In the genomic region with DNA sequence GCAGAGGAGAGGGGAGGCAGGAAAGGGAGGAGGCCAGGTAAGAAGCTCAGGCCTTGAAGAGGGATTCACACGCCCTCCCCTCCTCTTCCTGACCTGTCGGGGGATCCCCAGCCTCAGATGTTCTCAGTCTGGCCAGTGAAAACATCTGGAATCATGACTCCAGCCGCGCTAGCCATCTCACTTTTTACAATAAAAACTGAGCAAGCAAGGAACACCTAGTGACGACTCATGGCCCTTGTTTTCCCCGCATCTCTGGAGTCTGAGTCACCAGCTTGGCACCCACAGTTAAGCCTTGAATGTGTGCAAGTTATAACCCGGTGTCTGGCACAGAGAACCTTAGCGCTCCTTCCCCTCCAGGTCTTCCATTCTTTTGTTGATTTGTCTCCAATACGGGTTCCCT, we compare ENCODE assay signal across 11 cellular contexts.
DNase-seq lines count a peak whose midpoint lies in the region; ATAC-seq, FAIRE-seq and TF ChIP-seq lines count a peak whose summit lies in the region.
"Had no signal": no experiment of that assay in that cellular context is flagged by ENCODE, and none has a peak within 500 bp of the region (broad histone marks: within the 10 kb centered on the region; RNA-seq: fewer than 3 reads in every experiment).

No MANE protein-coding gene starts in this region.

- H3K27ac Mint-ChIP-seq in astrocyte (ENCODE audit: unreplicated experiment), result peak overlapping the region; percentile 82

- no peak overlapping the region for H2AFZ ChIP-seq in astrocyte (ENCODE audit: low read depth, low read length)

- H3K4me3 Mint-ChIP-seq in astrocyte (ENCODE audit: unreplicated experiment), result peak overlapping the region; percentile 17

- H3K4me1 ChIP-seq in astrocyte (ENCODE audit: insufficient read depth, low read length) (peaks cover 67% of the 10 kb centered on the region), kidney (ENCODE audit: control insufficient read depth in 1 of 2, insufficient read depth in 1 of 2, low read depth in 1 of 2, low read length in 2 of 2) (peaks cover 0 to 14% of the 10 kb centered on the region in 2 donors)

- H3K79me2 ChIP-seq in astrocyte (ENCODE audit: insufficient read depth, low read length), result peaks cover 97% of the 10 kb centered on the region

- H3K4me2 ChIP-seq in astrocyte (ENCODE audit: low read length), result peak overlapping the region; percentile 59
- H3K4me2 ChIP-seq: BLaER1 treated with 17β-estradiol and CSF1 and Interleukin-3, amounts not matched to agents 10 nM and 100 nM had no signal

- TF ChIP-seq CTCF in astrocyte (IDR thresholded peaks at IDR 0.05; ENCODE audit: insufficient read depth, low read depth, low read length) (no peak), kidney (IDR thresholded peaks at IDR 0.05; ENCODE audit: borderline replicate concordance, extremely low read depth, insufficient read depth) (no peak)

- no peaks in the 10 kb centered on the region for H3K9me3 ChIP-seq in astrocyte (ENCODE audit: insufficient read depth, low read depth, low read length)
- no peaks in the 10 kb centered on the region for H3K9me3 ChIP-seq in kidney (ENCODE audit: control insufficient read depth in 1 of 2, low read length in 2 of 2)
- H3K9me3 ChIP-seq: BLaER1 treated with 17β-estradiol and CSF1 and Interleukin-3, amounts not matched to agents 10 nM and 100 nM had no signal

- peak overlapping the region; percentile 56 for H3K9ac ChIP-seq in astrocyte (ENCODE audit: low read length)
- H3K9ac ChIP-seq in kidney (ENCODE audit: low read length in 2 of 2), result no peak overlapping the region
- H3K9ac ChIP-seq: BLaER1 treated with 17β-estradiol and CSF1 and Interleukin-3, amounts not matched to agents 10 nM and 100 nM had no signal

- no peaks in the 10 kb centered on the region for H3K27me3 Mint-ChIP-seq in astrocyte (ENCODE audit: low read depth, unreplicated experiment)

- H3K27ac ChIP-seq in astrocyte (ENCODE audit: low read depth, low read length) (peak overlapping the region; percentile 80), kidney (ENCODE audit: low read depth in 2 of 2, low read length in 2 of 2) (no peak overlapping the region)
- H3K27ac ChIP-seq: BLaER1 treated with 17β-estradiol and CSF1 and Interleukin-3, amounts not matched to agents 10 nM and 100 nM had no signal

- no peaks in the 10 kb centered on the region for H3K27me3 ChIP-seq in astrocyte (ENCODE audit: insufficient read depth, low read length)
- H3K27me3 ChIP-seq: BLaER1 treated with 17β-estradiol and CSF1 and Interleukin-3, amounts not matched to agents 10 nM and 100 nM had no signal

- H3K4me3 ChIP-seq in astrocyte (ENCODE audit: insufficient read depth, low read depth, low read length) (no peak overlapping the region), kidney (ENCODE audit: low read length in 2 of 2) (no peak overlapping the region)
- H3K4me3 ChIP-seq: BLaER1 treated with 17β-estradiol and CSF1 and Interleukin-3, amounts not matched to agents 10 nM and 100 nM; lung had no signal

- DNase-seq in 8988T (peak; percentile 50), HK-2 (ENCODE audit: unreplicated experiment) (peak; percentile 71), astrocyte (ENCODE audit: low read depth) (peak; percentile 92), kidney (peak; percentile 49), germinal center (ENCODE audit: low spot score) (no peak)
- no peak for DNase-seq in activated effector memory CD4-positive, alpha-beta T cell treated with Interleukin-2 at 50 U/mL for 16 hours
- DNase-seq: stimulated activated CD4-positive, alpha-beta T cell treated with anti-CD3 and anti-CD28 coated beads, Interleukin-1b, Interleukin-23, amount 100 ng/mL, for 48 hours had no signal

- intact Hi-C loops in kidney (cut with DNase I), result no loop called here

- H3K36me3 Mint-ChIP-seq in astrocyte (ENCODE audit: low read depth, unreplicated experiment), result peaks cover 18% of the 10 kb centered on the region

- H3K9me3 Mint-ChIP-seq in astrocyte (ENCODE audit: unreplicated experiment), result no peaks in the 10 kb centered on the region

- FAIRE-seq in astrocyte (lab: Jason Lieb, UNC) (no peak), kidney (lab: Jason Lieb, UNC) (no peak)

- no peaks in the 10 kb centered on the region for H3K36me3 ChIP-seq in astrocyte (ENCODE audit: insufficient read depth, low read length)
- H3K36me3 ChIP-seq in kidney (ENCODE audit: control insufficient read depth in 1 of 2, insufficient read depth in 2 of 2, low read length in 2 of 2), result no peaks in the 10 kb centered on the region
- H3K36me3 ChIP-seq: BLaER1 treated with 17β-estradiol and CSF1 and Interleukin-3, amounts not matched to agents 10 nM and 100 nM had no signal

- H3K4me1 Mint-ChIP-seq in astrocyte (ENCODE audit: low read depth, unreplicated experiment), result peaks cover 75% of the 10 kb centered on the region

- no peak for ATAC-seq in HG02852 (IDR thresholded peaks at IDR 0.05; ENCODE audit: unreplicated experiment)
- no peak for ATAC-seq in GM21390 (IDR thresholded peaks at IDR 0.05; ENCODE audit: unreplicated experiment)

- H4K20me1 ChIP-seq in astrocyte (ENCODE audit: insufficient read depth, low read length), result peaks cover 84% of the 10 kb centered on the region
- H4K20me1 ChIP-seq: BLaER1 treated with 17β-estradiol and CSF1 and Interleukin-3, amounts not matched to agents 10 nM and 100 nM had no signal

Comparison
In these comparisons a context has a peak if more than half of its experiments do, and no peak if none do; other contexts are left out.
1. DNase-seq: peak in 8988T (single experiment), HK-2 (single experiment), astrocyte (single experiment) and kidney (single experiment); none in germinal center (single experiment) and activated effector memory CD4-positive, alpha-beta T cell treated with Interleukin-2 at 50 U/mL for 16 hours (single experiment).